8 cellular contexts compared by ENCODE assay signal in genomic region chr7:154744226-154744860, GRCh38.
DNase-seq lines count a peak whose midpoint lies in the region; ATAC-seq and TF ChIP-seq lines count a peak whose summit lies in the region.

No MANE protein-coding gene starts in this region.

- no peaks in the 10 kb centered on the region for H3K4me1 Mint-ChIP-seq in activated T-cell treated with anti-CD3 and anti-CD28 coated beads, Interleukin-2, amount 50 U/mL, for 4 hours (ENCODE audit: low read depth)
- no peaks in the 10 kb centered on the region for H3K4me1 Mint-ChIP-seq in CD4-positive, alpha-beta memory T cell

- H3K9me3 Mint-ChIP-seq in activated T-cell treated with anti-CD3 and anti-CD28 coated beads, Interleukin-2, amount 50 U/mL, for 4 hours: no peaks in the 10 kb centered on the region
- peaks cover 0 to 3% (median 0%) of the 10 kb centered on the region in 8 donors for H3K9me3 Mint-ChIP-seq in CD4-positive, alpha-beta memory T cell

- TF ChIP-seq POLR2A in spleen (IDR thresholded peaks at IDR 0.05) (no peak), suprapubic skin (IDR thresholded peaks at IDR 0.05) (no peak)

- H3K27ac Mint-ChIP-seq in CD4-positive, alpha-beta memory T cell: no peak overlapping the region

- H3K4me2 ChIP-seq in SU-DHL-6 (ENCODE audit: low read depth, low read length, poor library complexity, severe bottlenecking): no peak overlapping the region

- H3F3A ChIP-seq in SU-DHL-6 (ENCODE audit: insufficient read depth): no peaks in the 10 kb centered on the region

- H3K4me3 ChIP-seq in SU-DHL-6 (ENCODE audit: insufficient read depth, low read length, poor library complexity, severe bottlenecking) (no peak overlapping the region), spleen (no peak overlapping the region), suprapubic skin (no peak overlapping the region)
- no peak overlapping the region for H3K4me3 ChIP-seq in CD4-positive, alpha-beta memory T cell (ENCODE audit: low read length in 2 of 2)

- no peak for TF ChIP-seq EP300 in suprapubic skin (IDR thresholded peaks at IDR 0.05)

- H3K9ac ChIP-seq in SU-DHL-6 (ENCODE audit: low read length): no peak overlapping the region

- CTCF ChIA-PET in CD4-positive, alpha-beta memory T cell (lab: Charles Lee; ENCODE audit: partially characterized antibody): no interaction called here

- no peaks in the 10 kb centered on the region for H4K20me1 ChIP-seq in SU-DHL-6 (ENCODE audit: low read depth, low read length)

- H3K4me1 ChIP-seq in spleen (no peaks in the 10 kb centered on the region), suprapubic skin (no peaks in the 10 kb centered on the region)
- no peaks in the 10 kb centered on the region for H3K4me1 ChIP-seq in CD4-positive, alpha-beta memory T cell (ENCODE audit: insufficient read depth, low read length)

- H3K27ac ChIP-seq in SU-DHL-6 (ENCODE audit: low read depth, low read length) (no peak overlapping the region), spleen (no peak overlapping the region), suprapubic skin (no peak overlapping the region)
- H3K27ac ChIP-seq in CD4-positive, alpha-beta memory T cell (ENCODE audit: low read depth, low read length): no peak overlapping the region

- no peaks in the 10 kb centered on the region for H3K36me3 Mint-ChIP-seq in activated T-cell treated with anti-CD3 and anti-CD28 coated beads, Interleukin-2, amount 50 U/mL, for 4 hours (ENCODE audit: insufficient read depth)
- H3K36me3 Mint-ChIP-seq in CD4-positive, alpha-beta memory T cell: no peaks in the 10 kb centered on the region

- DNase-seq in activated T-cell treated with anti-CD3 and anti-CD28 coated beads for 48 hours (ENCODE audit: low read depth) (peak; percentile 14), HT-29 (ENCODE audit: low spot score) (peak; percentile 57), globus pallidus (ENCODE audit: low spot score) (peak; percentile 63), spleen (no peak), suprapubic skin (ENCODE audit: low spot score in 2 of 2) (no peak)
- DNase-seq in activated T-cell treated with anti-CD3 and anti-CD28 coated beads, Interleukin-2, amount 50 U/mL, for 4 hours: no peak
- no peak for DNase-seq in CD4-positive, alpha-beta memory T cell

- H3K9me3 ChIP-seq in SU-DHL-6 (ENCODE audit: insufficient read depth, low read length) (no peaks in the 10 kb centered on the region), spleen (no peaks in the 10 kb centered on the region), suprapubic skin (peaks cover 3% of the 10 kb centered on the region)
- no peaks in the 10 kb centered on the region for H3K9me3 ChIP-seq in CD4-positive, alpha-beta memory T cell (ENCODE audit: control insufficient read depth in 1 of 2, low read length in 2 of 2)

- H3K36me3 ChIP-seq in SU-DHL-6 (ENCODE audit: low read length) (no peaks in the 10 kb centered on the region), spleen (no peaks in the 10 kb centered on the region), suprapubic skin (no peaks in the 10 kb centered on the region)
- no peaks in the 10 kb centered on the region for H3K36me3 ChIP-seq in CD4-positive, alpha-beta memory T cell (ENCODE audit: insufficient read depth, low read length)

- no peak for ATAC-seq in activated T-cell treated with anti-CD3 and anti-CD28 coated beads, Interleukin-2, amount 50 U/mL, for 4 hours

- intact Hi-C loops in spleen (cut with DNase I; ENCODE audit: low total_unique reads): no loop called here
- intact Hi-C loops in CD4-positive, alpha-beta memory T cell (cut with micrococcal nuclease): no loop called here

- TF ChIP-seq CTCF in SU-DHL-6 (IDR thresholded peaks at IDR 0.05; ENCODE audit: insufficient read depth, low read length, poor library complexity, severe bottlenecking): peak; percentile 85
- peak in 8 of 11 experiments; percentile 23 to 64 (median 59) for TF ChIP-seq CTCF in spleen (IDR thresholded peaks at IDR 0.05 in 8 of 11, conservative IDR thresholded peaks at IDR 0.05 in 3 of 11)
- TF ChIP-seq CTCF in suprapubic skin (IDR thresholded peaks at IDR 0.05): peak in 1 of 2 donors; percentile 31

- H2AFZ ChIP-seq in SU-DHL-6 (ENCODE audit: low read depth, low read length, severe bottlenecking): no peak overlapping the region

- no peaks in the 10 kb centered on the region for H3K79me2 ChIP-seq in SU-DHL-6 (ENCODE audit: insufficient read depth, low read length)

- H3K27me3 Mint-ChIP-seq in activated T-cell treated with anti-CD3 and anti-CD28 coated beads, Interleukin-2, amount 50 U/mL, for 4 hours (ENCODE audit: low read depth): peaks cover 4% of the 10 kb centered on the region
- peaks cover 0 to 1% of the 10 kb centered on the region in 2 donors for H3K27me3 Mint-ChIP-seq in CD4-positive, alpha-beta memory T cell

- no peaks in the 10 kb centered on the region for H3K9me2 ChIP-seq in SU-DHL-6 (replicated peaks; ENCODE audit: insufficient read depth, low read length)

- POLR2A ChIA-PET in CD4-positive, alpha-beta memory T cell (lab: Charles Lee; ENCODE audit: partially characterized antibody): interaction anchor here (0.8 kb wide), 1 partner anchor 9 kb away, joined by 3 read pairs; no protein-coding TSS in a partner anchor

- WGBS in spleen, 5 donors: 27 to 30% (median 29%) methylated on average over 16 of the region's 16 CpGs
- 22% methylated on average over 16 of the region's 16 CpGs for WGBS in suprapubic skin

- H3K27me3 ChIP-seq in SU-DHL-6 (ENCODE audit: low read length) (no peaks in the 10 kb centered on the region), spleen (replicated peaks in 1 of 7) (peaks cover 0 to 19% (median 0%) of the 10 kb centered on the region in 7 donors), suprapubic skin (no peaks in the 10 kb centered on the region)
- H3K27me3 ChIP-seq in CD4-positive, alpha-beta memory T cell (ENCODE audit: insufficient read depth, low read length): no peaks in the 10 kb centered on the region

- H3K4me3 Mint-ChIP-seq in activated T-cell treated with anti-CD3 and anti-CD28 coated beads, Interleukin-2, amount 50 U/mL, for 4 hours: no peak overlapping the region
- no peak overlapping the region for H3K4me3 Mint-ChIP-seq in CD4-positive, alpha-beta memory T cell

Comparison
In these comparisons a context has a peak if more than half of its experiments do, and no peak if none do; other contexts are left out.
1. DNase-seq: peak in activated T-cell treated with anti-CD3 and anti-CD28 coated beads for 48 hours (single experiment), HT-29 (single experiment) and globus pallidus (single experiment); none in activated T-cell treated with anti-CD3 and anti-CD28 coated beads, Interleukin-2, amount 50 U/mL, for 4 hours (single experiment), spleen (single experiment), CD4-positive, alpha-beta memory T cell (0 of 5) and suprapubic skin (0 of 2).